In genomic region chr4:159191989-159192388, GRCh38 we compare ENCODE assay signal across 9 cellular contexts.
DNase-seq lines count a peak whose midpoint lies in the region; ATAC-seq and TF ChIP-seq lines count a peak whose summit lies in the region.
"Had no signal": no experiment of that assay in that cellular context is flagged by ENCODE, and none has a peak within 500 bp of the region (broad histone marks: within the 10 kb centered on the region; RNA-seq: fewer than 3 reads in every experiment).

No MANE protein-coding gene starts in this region.

- no peaks in the 10 kb centered on the region for H3K27me3 ChIP-seq in DND-41 (ENCODE audit: insufficient read depth, low read length, poor library complexity)
- no peaks in the 10 kb centered on the region for H3K27me3 ChIP-seq in mesenchymal stem cell (ENCODE audit: control insufficient read depth in 1 of 2, insufficient read depth in 1 of 2, low read length in 2 of 2)
- H3K27me3 ChIP-seq in sigmoid colon: no peaks in the 10 kb centered on the region

- H4K91ac ChIP-seq in mesenchymal stem cell (ENCODE audit: low read length): no peak overlapping the region

- H3K79me2 ChIP-seq in DND-41 (ENCODE audit: insufficient read depth, low read length): no peaks in the 10 kb centered on the region

- no peak overlapping the region for H3K4me3 Mint-ChIP-seq in natural killer cell
- H3K4me3 Mint-ChIP-seq: T-helper 1 cell treated with Interleukin-12 subunit alpha and Interleukin-12 subunit beta and Interleukin-4 antibody, amounts not matched to agents 30 μg/mL and 1 μg/mL, for 36 hours had no signal

- DNase-seq in DND-41 (no peak), HuH-7 (ENCODE audit: low spot score) (peak; percentile 25), astrocyte of the cerebellum (ENCODE audit: low read depth) (peak; percentile 24), mesenchymal stem cell (peak; percentile 72), D341Med (ENCODE audit: low spot score) (no peak), natural killer cell (no peak), sigmoid colon (no peak)

- H2AFZ ChIP-seq in DND-41 (ENCODE audit: low read depth, low read length) (no peak overlapping the region), mesenchymal stem cell (ENCODE audit: low read depth, low read length) (no peak overlapping the region)

- no peak overlapping the region for H3K23ac ChIP-seq in mesenchymal stem cell (ENCODE audit: low read length in 2 of 2)

- no peak overlapping the region for H4K8ac ChIP-seq in mesenchymal stem cell (ENCODE audit: low read length)

- no peak overlapping the region for H2BK15ac ChIP-seq in mesenchymal stem cell (ENCODE audit: low read depth, poor library complexity, severe bottlenecking)

- no peak overlapping the region for H3K18ac ChIP-seq in mesenchymal stem cell (ENCODE audit: low read depth in 1 of 2, low read length in 2 of 2)

- H3K14ac ChIP-seq in mesenchymal stem cell (ENCODE audit: low read length in 2 of 2): no peak overlapping the region

- no peak overlapping the region for H2BK12ac ChIP-seq in mesenchymal stem cell (ENCODE audit: low read length in 2 of 2)

- no peaks in the 10 kb centered on the region for H3K4me1 Mint-ChIP-seq in natural killer cell

- no peaks in the 10 kb centered on the region for H3K36me3 Mint-ChIP-seq in natural killer cell

- TF ChIP-seq EP300 in sigmoid colon (IDR thresholded peaks at IDR 0.05): no peak

- H2BK5ac ChIP-seq in mesenchymal stem cell (ENCODE audit: low read depth, low read length, poor library complexity, severe bottlenecking): no peak overlapping the region

- no peaks in the 10 kb centered on the region for H3K27me3 Mint-ChIP-seq in natural killer cell (ENCODE audit: low read depth in 2 of 2)

- H3K79me1 ChIP-seq in mesenchymal stem cell (replicated peaks; ENCODE audit: low read length, poor library complexity, severe bottlenecking): peaks cover 22% of the 10 kb centered on the region

- H3K27ac ChIP-seq in DND-41 (ENCODE audit: low read length) (no peak overlapping the region), mesenchymal stem cell (ENCODE audit: low read length, poor library complexity, severe bottlenecking) (no peak overlapping the region), sigmoid colon (no peak overlapping the region)

- intact Hi-C loops in natural killer cell (cut with micrococcal nuclease): no loop called here
- intact Hi-C loops in sigmoid colon (cut with DNase I): no loop called here

- H3K36me3 ChIP-seq in DND-41 (ENCODE audit: insufficient read depth, low read length) (no peaks in the 10 kb centered on the region), mesenchymal stem cell (ENCODE audit: control insufficient read depth in 1 of 2, insufficient read depth in 2 of 2, low read depth in 1 of 2, low read length in 2 of 2) (peaks cover 2 to 11% of the 10 kb centered on the region in 2 experiments), sigmoid colon (peaks cover 0 to 6% (median 0%) of the 10 kb centered on the region in 4 donors)

- H3K27ac Mint-ChIP-seq in natural killer cell: no peak overlapping the region
- H3K27ac Mint-ChIP-seq: T-helper 1 cell treated with Interleukin-12 subunit alpha and Interleukin-12 subunit beta and Interleukin-4 antibody, amounts not matched to agents 30 μg/mL and 1 μg/mL, for 36 hours had no signal

- H3K9ac ChIP-seq in DND-41 (ENCODE audit: low read depth, low read length): no peak overlapping the region
- H3K9ac ChIP-seq in mesenchymal stem cell (ENCODE audit: low read length): no peak overlapping the region

- no peaks in the 10 kb centered on the region for H3K9me3 ChIP-seq in DND-41 (ENCODE audit: insufficient read depth, low read length, severe bottlenecking)
- H3K9me3 ChIP-seq in mesenchymal stem cell (ENCODE audit: control insufficient read depth, low read length): no peaks in the 10 kb centered on the region
- H3K9me3 ChIP-seq in sigmoid colon: no peaks in the 10 kb centered on the region

- H3K9me3 Mint-ChIP-seq in natural killer cell: no peaks in the 10 kb centered on the region
- H3K9me3 Mint-ChIP-seq: T-helper 1 cell treated with Interleukin-12 subunit alpha and Interleukin-12 subunit beta and Interleukin-4 antibody, amounts not matched to agents 30 μg/mL and 1 μg/mL, for 36 hours had no signal

- 41% methylated on average over 4 of the region's 5 CpGs for WGBS in mesenchymal stem cell
- WGBS in sigmoid colon, 2 donors: 87 to 88% methylated on average over 5 of the region's 5 CpGs

- H3K4me1 ChIP-seq in DND-41 (ENCODE audit: insufficient read depth, low read length) (no peaks in the 10 kb centered on the region), mesenchymal stem cell (ENCODE audit: control insufficient read depth, insufficient read depth, low read depth, low read length) (peaks cover 2% of the 10 kb centered on the region), sigmoid colon (peaks cover 0 to 17% (median 3%) of the 10 kb centered on the region in 4 donors)

- H4K20me1 ChIP-seq in DND-41 (ENCODE audit: insufficient read depth, low read length): no peaks in the 10 kb centered on the region

- ATAC-seq in DND-41 (ENCODE audit: insufficient read depth, low read depth) (no peak), natural killer cell (no peak), GM18511 (IDR thresholded peaks at IDR 0.05; ENCODE audit: unreplicated experiment) (no peak)

- H3K4me2 ChIP-seq in DND-41 (ENCODE audit: insufficient read depth, low read length) (no peak overlapping the region), mesenchymal stem cell (ENCODE audit: low read length, poor library complexity, severe bottlenecking) (no peak overlapping the region)

- in situ Hi-C loops in astrocyte of the cerebellum (cut with HindIII; ENCODE audit: low sequenced_read_pairs): loop anchor here (25.0 kb wide), 2 partner anchors 330 to 480 kb away; partner anchors contain the start of gene PPID

- TF ChIP-seq POLR2A in sigmoid colon (IDR thresholded peaks at IDR 0.05): no peak

- H3K4me3 ChIP-seq in DND-41 (ENCODE audit: low read depth in 1 of 2, low read length in 2 of 2): no peak overlapping the region
- no peak overlapping the region for H3K4me3 ChIP-seq in astrocyte of the cerebellum (ENCODE audit: low read depth, low read length)
- no peak overlapping the region for H3K4me3 ChIP-seq in mesenchymal stem cell (ENCODE audit: insufficient read depth in 1 of 2, low read depth in 1 of 2, low read length in 2 of 2)
- H3K4me3 ChIP-seq in sigmoid colon: no peak overlapping the region

- no peak overlapping the region for H3K4ac ChIP-seq in mesenchymal stem cell (ENCODE audit: low read depth in 1 of 2, low read length in 2 of 2)

- peak overlapping the region; percentile 49 for H2BK120ac ChIP-seq in mesenchymal stem cell (ENCODE audit: low read depth, low read length)

- H2AK5ac ChIP-seq in mesenchymal stem cell (ENCODE audit: low read length, severe bottlenecking): no peak overlapping the region

- TF ChIP-seq CTCF in DND-41 (IDR thresholded peaks at IDR 0.05; ENCODE audit: borderline replicate concordance, extremely low read depth, low read length, poor library complexity, severe bottlenecking): peak; percentile 43
- TF ChIP-seq CTCF in astrocyte of the cerebellum (IDR thresholded peaks at IDR 0.05; ENCODE audit: low read depth, low read length, missing control alignments): peak; percentile 42
- TF ChIP-seq CTCF in natural killer cell (IDR thresholded peaks at IDR 0.05): no peak
- no peak for TF ChIP-seq CTCF in sigmoid colon (IDR thresholded peaks at IDR 0.05)

Comparison
In these comparisons a context has a peak if more than half of its experiments do, and no peak if none do; other contexts are left out.
1. DNase-seq: peak in HuH-7 (single experiment), astrocyte of the cerebellum (single experiment) and mesenchymal stem cell (single experiment); none in DND-41 (single experiment), D341Med (single experiment), natural killer cell (single experiment) and sigmoid colon (single experiment).
2. CTCF ChIP-seq: peak in DND-41 (single experiment) and astrocyte of the cerebellum (single experiment); none in natural killer cell (single experiment) and sigmoid colon (0 of 4).